ENCODE assay signal across 8 cellular contexts in genomic region chr11:4181780-4182721, GRCh38.
DNase-seq lines count a peak whose midpoint lies in the region; TF ChIP-seq lines count a peak whose summit lies in the region.

No MANE protein-coding gene starts in this region.

- no peaks in the 10 kb centered on the region for H3K27me3 ChIP-seq in HAP-1 (ENCODE audit: low read depth)
- H3K27me3 ChIP-seq in MM.1S (replicated peaks; ENCODE audit: insufficient read depth, low read length), result no peaks in the 10 kb centered on the region
- H3K27me3 ChIP-seq in fibroblast of lung (ENCODE audit: control insufficient read depth, insufficient read depth, low read length), result no peaks in the 10 kb centered on the region
- no peaks in the 10 kb centered on the region for H3K27me3 ChIP-seq in CD8-positive, alpha-beta memory T cell (ENCODE audit: insufficient read depth, low read length, poor library complexity, severe bottlenecking)

- H3K79me2 ChIP-seq in MM.1S (ENCODE audit: low read length) (no peaks in the 10 kb centered on the region), fibroblast of lung (ENCODE audit: control insufficient read depth, insufficient read depth, low read length) (no peaks in the 10 kb centered on the region)

- H3K27ac ChIP-seq in MM.1S (ENCODE audit: low read length), result no peak overlapping the region
- H3K27ac ChIP-seq in fibroblast of lung (ENCODE audit: insufficient read depth, low read length), result no peak overlapping the region
- no peak overlapping the region for H3K27ac ChIP-seq in CD8-positive, alpha-beta memory T cell (ENCODE audit: low read depth, low read length)

- H3F3A ChIP-seq in MM.1S (ENCODE audit: insufficient read depth, low read length), result no peaks in the 10 kb centered on the region

- no peaks in the 10 kb centered on the region for H3K4me1 ChIP-seq in HAP-1
- no peaks in the 10 kb centered on the region for H3K4me1 ChIP-seq in MM.1S (ENCODE audit: low read length)
- H3K4me1 ChIP-seq in fibroblast of lung (ENCODE audit: control insufficient read depth, extremely low read depth, insufficient read depth, low read length), result no peaks in the 10 kb centered on the region
- H3K4me1 ChIP-seq in CD8-positive, alpha-beta memory T cell (ENCODE audit: insufficient read depth, low read length), result no peaks in the 10 kb centered on the region

- TF ChIP-seq CTCF in MM.1S (IDR thresholded peaks at IDR 0.05; ENCODE audit: low read length) (peak; percentile 89), fibroblast of lung (conservative IDR thresholded peaks at IDR 0.05 in 1 of 2, IDR thresholded peaks at IDR 0.05 in 1 of 2; ENCODE audit: low read depth in 1 of 2, low read length in 2 of 2) (peak; percentile 65 to 77)

- H4K20me1 ChIP-seq in MM.1S (ENCODE audit: insufficient read depth, low read length), result no peaks in the 10 kb centered on the region
- no peaks in the 10 kb centered on the region for H4K20me1 ChIP-seq in fibroblast of lung (ENCODE audit: control insufficient read depth, extremely low read depth, insufficient read depth, low read length)

- no peaks in the 10 kb centered on the region for H3K9me2 ChIP-seq in MM.1S (replicated peaks; ENCODE audit: insufficient read depth, low read length)

- peaks cover 0 to 2% (median 0%) of the 10 kb centered on the region in 5 donors for H3K9me3 Mint-ChIP-seq in CD8-positive, alpha-beta memory T cell

- in situ Hi-C loops in HAP-1 (cut with MboI; ENCODE audit: low sequenced_read_pairs), result loop anchor here (5.0 to 10.0 kb wide), 2 partner anchors 310 to 363 kb away; partner anchors contain the start of gene OR52M1

- POLR2A ChIA-PET in CD8-positive, alpha-beta memory T cell (lab: Charles Lee), result no interaction called here

- no peak overlapping the region for H3K27ac Mint-ChIP-seq in CD8-positive, alpha-beta memory T cell

- H3K27me3 Mint-ChIP-seq in CD8-positive, alpha-beta memory T cell, result peaks cover 5 to 16% of the 10 kb centered on the region in 2 donors

- H3K4me2 ChIP-seq in MM.1S (ENCODE audit: low read depth, low read length) (no peak overlapping the region), fibroblast of lung (ENCODE audit: extremely low read depth, insufficient read depth, low read length) (no peak overlapping the region)

- no peak overlapping the region for H3K4me3 Mint-ChIP-seq in CD8-positive, alpha-beta memory T cell

- CTCF ChIA-PET in CD8-positive, alpha-beta memory T cell (lab: Charles Lee), result interaction anchor here (1.4 kb wide), 1 partner anchor 312 kb away, joined by 5 read pairs; no protein-coding TSS in a partner anchor

- H3K4me1 Mint-ChIP-seq in CD8-positive, alpha-beta memory T cell, result no peaks in the 10 kb centered on the region

- H3K9me3 ChIP-seq in HAP-1 (no peaks in the 10 kb centered on the region), MM.1S (replicated peaks; ENCODE audit: insufficient read depth, low read length) (no peaks in the 10 kb centered on the region), fibroblast of lung (ENCODE audit: control insufficient read depth, insufficient read depth, low read depth, low read length) (no peaks in the 10 kb centered on the region)
- no peaks in the 10 kb centered on the region for H3K9me3 ChIP-seq in CD8-positive, alpha-beta memory T cell (ENCODE audit: low read length)

- no peaks in the 10 kb centered on the region for H3K36me3 ChIP-seq in HAP-1 (replicated peaks)
- no peaks in the 10 kb centered on the region for H3K36me3 ChIP-seq in MM.1S (replicated peaks; ENCODE audit: insufficient read depth, low read length)
- H3K36me3 ChIP-seq in fibroblast of lung (ENCODE audit: control insufficient read depth, insufficient read depth, low read length), result no peaks in the 10 kb centered on the region
- H3K36me3 ChIP-seq in CD8-positive, alpha-beta memory T cell (ENCODE audit: insufficient read depth, low read length), result no peaks in the 10 kb centered on the region

- H3K9ac ChIP-seq in MM.1S (ENCODE audit: low read length) (no peak overlapping the region), fibroblast of lung (ENCODE audit: insufficient read depth, low read length) (no peak overlapping the region)

- H3K4me3 ChIP-seq in HAP-1, result no peak overlapping the region
- no peak overlapping the region for H3K4me3 ChIP-seq in MM.1S (ENCODE audit: low read length)
- H3K4me3 ChIP-seq in fibroblast of lung (replicated peaks in 1 of 4; ENCODE audit: control extremely low read depth in 1 of 4, insufficient read depth in 1 of 4, low read depth in 3 of 4, low read length in 4 of 4), result no peak overlapping the region
- H3K4me3 ChIP-seq in CD8-positive, alpha-beta memory T cell (ENCODE audit: low read length), result no peak overlapping the region

- H3K36me3 Mint-ChIP-seq in CD8-positive, alpha-beta memory T cell, result no peaks in the 10 kb centered on the region

- DNase-seq in stimulated activated CD4-positive, alpha-beta T cell treated with anti-CD3 and anti-CD28 coated beads, Interleukin-12 subunit alpha, Interleukin-12 subunit beta, amount 100 ng/mL, for 48 hours (ENCODE audit: low read depth in 2 of 3, low spot score in 1 of 3), result peak; percentile 16 to 29 (median 29)
- DNase-seq in stimulated activated CD4-positive, alpha-beta T cell treated with anti-CD3 and anti-CD28 coated beads, Interleukin-12 subunit alpha, Interleukin-12 subunit beta, amount 100 ng/mL, for 4 hours, result no peak
- DNase-seq in HAP-1 (ENCODE audit: low spot score in 2 of 2) (peak; percentile 38 to 78), MM.1S (peak; percentile 78), UCSD-AML1 (lab: John Stamatoyannopoulos, UW; ENCODE audit: unreplicated experiment) (peak; percentile 75), fibroblast of lung (ENCODE audit: low read depth in 2 of 2) (peak; percentile 37 to 52), non-pigmented ciliary epithelial cell (ENCODE audit: low read depth) (peak; percentile 13)
- DNase-seq in CD8-positive, alpha-beta memory T cell, result no peak

- no peak overlapping the region for H2AFZ ChIP-seq in MM.1S (ENCODE audit: low read length)
- H2AFZ ChIP-seq in fibroblast of lung (ENCODE audit: low read length), result no peak overlapping the region

Comparison
In these comparisons a context has a peak if more than half of its experiments do, and no peak if none do; other contexts are left out.
1. DNase-seq: peak in stimulated activated CD4-positive, alpha-beta T cell treated with anti-CD3 and anti-CD28 coated beads, Interleukin-12 subunit alpha, Interleukin-12 subunit beta, amount 100 ng/mL, for 48 hours (3 of 3), HAP-1 (2 of 2), MM.1S (single experiment), UCSD-AML1 (single experiment), fibroblast of lung (2 of 2) and non-pigmented ciliary epithelial cell (single experiment); none in stimulated activated CD4-positive, alpha-beta T cell treated with anti-CD3 and anti-CD28 coated beads, Interleukin-12 subunit alpha, Interleukin-12 subunit beta, amount 100 ng/mL, for 4 hours (single experiment) and CD8-positive, alpha-beta memory T cell (0 of 5).